15 cellular contexts compared by ENCODE assay signal in the genomic region with DNA sequence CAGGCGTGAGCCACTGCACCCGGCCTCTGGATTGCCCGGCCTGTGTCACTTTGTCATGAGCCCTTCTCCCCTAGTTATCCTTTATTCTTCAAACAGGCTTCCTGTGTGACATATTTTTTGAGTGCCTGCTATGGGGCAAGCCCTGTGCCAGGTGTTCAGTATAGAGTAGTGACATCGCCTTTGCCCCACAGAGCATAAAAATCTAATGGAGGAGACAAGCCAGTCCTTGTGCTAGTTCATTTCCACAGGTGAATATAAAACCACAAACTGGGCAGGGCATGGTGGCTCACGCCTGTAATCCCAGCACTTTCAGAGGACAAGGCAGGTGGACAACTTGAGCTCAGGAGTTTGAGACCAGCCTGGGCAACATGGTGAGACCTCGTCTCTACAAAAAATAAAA. TPM values are rescaled to one million over a fixed set of nuclear protein-coding genes. Genes with fewer than 3 reads are reported as not detected.
DNase-seq lines count a peak whose midpoint lies in the region; ATAC-seq and TF ChIP-seq lines count a peak whose summit lies in the region.
"Had no signal": no experiment of that assay in that cellular context is flagged by ENCODE, and none has a peak within 500 bp of the region (broad histone marks: within the 10 kb centered on the region; RNA-seq: fewer than 3 reads in every experiment).

No MANE protein-coding gene starts in this region.

- H3K27ac ChIP-seq in cardiac muscle cell (peak overlapping the region; percentile 77), heart left ventricle (peak overlapping the region in 1 of 12 donors; percentile 71), gastroesophageal sphincter (peak overlapping the region in 3 of 4 donors; percentile 80 to 85 (median 84)), thymus (ENCODE audit: low read depth) (peak overlapping the region; percentile 95)

- H3K9me3 ChIP-seq in cardiac muscle cell (ENCODE audit: low read depth) (no peaks in the 10 kb centered on the region), heart left ventricle (no peaks in the 10 kb centered on the region), T-helper 17 cell (ENCODE audit: control insufficient read depth, low read length, poor library complexity, severe bottlenecking) (no peaks in the 10 kb centered on the region), gastroesophageal sphincter (no peaks in the 10 kb centered on the region), thymus (ENCODE audit: control insufficient read depth) (no peaks in the 10 kb centered on the region)

- ATAC-seq in heart left ventricle = no peak
- no peak for ATAC-seq in T-helper 17 cell
- ATAC-seq in gastroesophageal sphincter = no peak
- no peak for ATAC-seq in GM21825 (IDR thresholded peaks at IDR 0.05; ENCODE audit: unreplicated experiment)
- no peak for ATAC-seq in HG02973 (IDR thresholded peaks at IDR 0.05; ENCODE audit: unreplicated experiment)

- intact Hi-C loops in heart left ventricle (cut with DNase I) = no loop called here

- TF ChIP-seq CTCF in cardiac muscle cell (IDR thresholded peaks at IDR 0.05; ENCODE audit: low read depth, low read length) = no peak
- no peak for TF ChIP-seq CTCF in heart left ventricle (IDR thresholded peaks at IDR 0.05)
- no peak for TF ChIP-seq CTCF in gastroesophageal sphincter (IDR thresholded peaks at IDR 0.05)

- H3K27me3 Mint-ChIP-seq in T-helper 17 cell = no peaks in the 10 kb centered on the region

- H3K4me3 ChIP-seq in cardiac muscle cell (no peak overlapping the region), heart left ventricle (no peak overlapping the region), gastroesophageal sphincter (no peak overlapping the region), thymus (ENCODE audit: low read length) (no peak overlapping the region)

- no peak for TF ChIP-seq EP300 in gastroesophageal sphincter (IDR thresholded peaks at IDR 0.05)

- H3K27ac Mint-ChIP-seq in T-helper 17 cell = peak overlapping the region; percentile 96

- H3K36me3 Mint-ChIP-seq in T-helper 17 cell (ENCODE audit: low read depth) = peaks cover 2% of the 10 kb centered on the region

- DNase-seq in cardiac muscle cell (ENCODE audit: low read depth in 1 of 2, low spot score in 1 of 2) (no peak), heart left ventricle (no peak), T-helper 17 cell (no peak), activated gamma-delta T cell (lab: John Stamatoyannopoulos, UW) (no peak)
- DNase-seq: activated CD4-positive, alpha-beta T cell treated with anti-CD3 and anti-CD28 coated beads, Interleukin-2, amount 50 U/mL, for 48 hours; caudate nucleus; foreskin melanocyte; mammary epithelial cell; NCI-H2081 treated with DMSO at 0.1 percent for 48 hours; NCI-H69; stimulated activated CD4-positive, alpha-beta T cell treated with anti-CD3 and anti-CD28 coated beads, Interleukin-4, amount 100 ng/mL, for 24 hours had no signal

- no peaks in the 10 kb centered on the region for H3K27me3 ChIP-seq in cardiac muscle cell
- no peaks in the 10 kb centered on the region for H3K27me3 ChIP-seq in heart left ventricle
- H3K27me3 ChIP-seq in gastroesophageal sphincter = no peaks in the 10 kb centered on the region
- no peaks in the 10 kb centered on the region for H3K27me3 ChIP-seq in thymus (ENCODE audit: control insufficient read depth, insufficient read depth)

- peaks cover 38% of the 10 kb centered on the region for H3K4me1 ChIP-seq in cardiac muscle cell (ENCODE audit: low read depth)
- peaks cover 0 to 42% (median 25%) of the 10 kb centered on the region in 12 donors for H3K4me1 ChIP-seq in heart left ventricle
- H3K4me1 ChIP-seq in gastroesophageal sphincter = peaks cover 2 to 95% (median 28%) of the 10 kb centered on the region in 3 donors
- H3K4me1 ChIP-seq in thymus (ENCODE audit: control insufficient read depth, insufficient read depth, low read length) = peaks cover 44% of the 10 kb centered on the region

- H3K4me1 Mint-ChIP-seq in T-helper 17 cell = peaks cover 37% of the 10 kb centered on the region

- TF ChIP-seq POLR2A in heart left ventricle (IDR thresholded peaks at IDR 0.05) (no peak), gastroesophageal sphincter (IDR thresholded peaks at IDR 0.05) (no peak)

- peak overlapping the region; percentile 19 for H3K4me3 Mint-ChIP-seq in T-helper 17 cell

- 90 to 96% (median 95%) methylated on average over 6 of the region's 6 CpGs for WGBS in heart left ventricle, 4 donors
- WGBS in gastroesophageal sphincter (ENCODE audit: low coverage in 1 of 2), 2 donors = 83 to 94% methylated on average over 1 to 6 of the region's 6 CpGs
- 68% methylated on average over 6 of the region's 6 CpGs for WGBS in thymus

- H3K36me3 ChIP-seq in cardiac muscle cell = no peaks in the 10 kb centered on the region
- peaks cover 0 to 44% (median 2%) of the 10 kb centered on the region in 9 donors for H3K36me3 ChIP-seq in heart left ventricle
- peaks cover 0 to 1% of the 10 kb centered on the region in 2 donors for H3K36me3 ChIP-seq in gastroesophageal sphincter
- H3K36me3 ChIP-seq in thymus (ENCODE audit: control insufficient read depth, insufficient read depth) = peaks cover 29% of the 10 kb centered on the region

RNA-seq across cellular contexts. Expression of gene BBC3, which starts 43.2 kb away (rescaled TPM):
- 19.1 and 21.5 TPM in 2 replicates for total RNA-seq in cardiac muscle cell
- polyA plus RNA-seq in cardiac muscle cell = 12.9 and 19.2 TPM in 2 replicates
- 1 to 10 TPM; 1.9 to 5.4 (median 4.6) TPM for total RNA-seq in heart left ventricle
- polyA plus RNA-seq in heart left ventricle = 1 to 10 TPM; 3.8 to 5.0 TPM
- total RNA-seq in T-helper 17 cell = 10 to 100 TPM; 32.4 to 40.2 TPM
- total RNA-seq in gastroesophageal sphincter = 10 to 100 TPM in 2 of 4 donors, 1 to 10 TPM in 2; 3.6 to 11.4 (median 10.2) TPM
- 15.1 TPM for polyA plus RNA-seq in thymus

RNA-seq across cellular contexts. Expression of gene SAE1, which starts 57.2 kb away (rescaled TPM):
- total RNA-seq in cardiac muscle cell = 128 and 148 TPM in 2 replicates
- polyA plus RNA-seq in cardiac muscle cell = 171 and 213 TPM in 2 replicates
- total RNA-seq in heart left ventricle = 10 to 100 TPM; 30.5 to 58.7 (median 49.7) TPM
- 10 to 100 TPM; 15.7 to 84.1 TPM for polyA plus RNA-seq in heart left ventricle
- total RNA-seq in T-helper 17 cell = 10 to 100 TPM; 36.2 to 37.0 TPM
- total RNA-seq in gastroesophageal sphincter = 100 to 1,000 TPM; 134 to 157 (median 153) TPM
- polyA plus RNA-seq in thymus = 40.5 TPM
